In genomic region chr2:181916726-181917377, GRCh38 we compare ENCODE assay signal across 1 cellular context.
A peak's percentile ranks its signal among the peaks of the same experiment; 100 is the strongest.
TF ChIP-seq lines count a peak whose summit lies in the region.

No MANE protein-coding gene starts in this region.

TF ChIP-seq in SK-N-SH, 30 proteins besides CTCF, POLR2A, EP300 and RAD21:
- TF ChIP-seq USF1 (IDR thresholded peaks at IDR 0.05; ENCODE audit: borderline replicate concordance, low read depth) = no peak
- TF ChIP-seq JUND (IDR thresholded peaks at IDR 0.05) = peak; percentile 21; the same call in 1 of the 2 replicates
TF ChIP-seq in SK-N-SH: peak in this region for 1.
